In genomic region chr2:197128897-197129296, GRCh38 we compare ENCODE assay signal across 25 cellular contexts.
A peak's percentile ranks its signal among the peaks of the same experiment; 100 is the strongest.
DNase-seq lines count a peak whose midpoint lies in the region; ATAC-seq and TF ChIP-seq lines count a peak whose summit lies in the region.
"Had no signal": no experiment of that assay in that cellular context is flagged by ENCODE, and none has a peak within 500 bp of the region (broad histone marks: within the 10 kb centered on the region; RNA-seq: fewer than 3 reads in every experiment).

No MANE protein-coding gene starts in this region.

- H3K4me1 Mint-ChIP-seq in activated CD4-positive, alpha-beta memory T cell treated with anti-CD3 and anti-CD28 coated beads for 36 hours (ENCODE audit: low read depth), result peaks cover 66% of the 10 kb centered on the region
- H3K4me1 Mint-ChIP-seq in activated CD4-positive, alpha-beta memory T cell treated with anti-CD3 and anti-CD28 coated beads, Interleukin-2, amount 10 ng/mL, durations not matched to agents 7 days and 5 days, result peaks cover 58% of the 10 kb centered on the region
- peaks cover 70 to 77% (median 76%) of the 10 kb centered on the region in 3 donors for H3K4me1 Mint-ChIP-seq in T-cell

- intact Hi-C loops in activated CD4-positive, alpha-beta memory T cell treated with anti-CD3 and anti-CD28 coated beads for 36 hours (cut with micrococcal nuclease), result no loop called here

- H3K4me3 Mint-ChIP-seq in activated CD4-positive, alpha-beta memory T cell treated with anti-CD3 and anti-CD28 coated beads for 36 hours, result no peak overlapping the region
- no peak overlapping the region for H3K4me3 Mint-ChIP-seq in activated CD4-positive, alpha-beta memory T cell treated with anti-CD3 and anti-CD28 coated beads, Interleukin-2, amount 10 ng/mL, durations not matched to agents 7 days and 5 days
- peak overlapping the region in 1 of 3 donors; percentile 41 for H3K4me3 Mint-ChIP-seq in T-cell
- H3K4me3 Mint-ChIP-seq: GM23338, nephron had no signal

- no peaks in the 10 kb centered on the region for H3K9me3 ChIP-seq in smooth muscle cell (replicated peaks; ENCODE audit: low read depth)
- H3K9me3 ChIP-seq: A549, Caco-2, pancreas, suprapubic skin had no signal

- H2AFZ ChIP-seq in smooth muscle cell (ENCODE audit: low read depth), result no peak overlapping the region
- H2AFZ ChIP-seq: GM23338 had no signal

- peak overlapping the region; percentile 45 for H3K27ac ChIP-seq in smooth muscle cell (ENCODE audit: low read depth)
- H3K27ac ChIP-seq: A549, pancreas, RWPE1, SK-N-MC, suprapubic skin had no signal

- CTCF ChIA-PET in activated CD4-positive, alpha-beta memory T cell treated with anti-CD3 and anti-CD28 coated beads for 36 hours (lab: Charles Lee), result interaction anchor here (1.0 kb wide), 1 partner anchor 40 kb away, joined by 3 read pairs; no protein-coding TSS in a partner anchor
- CTCF ChIA-PET in activated CD4-positive, alpha-beta memory T cell treated with anti-CD3 and anti-CD28 coated beads, Interleukin-2, amount 10 ng/mL, durations not matched to agents 7 days and 5 days (lab: Charles Lee), result interaction anchor here (1.3 kb wide), 1 partner anchor 164 kb away, joined by 3 read pairs; no protein-coding TSS in a partner anchor
- CTCF ChIA-PET in T-cell (lab: Charles Lee), result interaction anchor here in 1 of 2 donors (1.2 kb wide), 1 partner anchor 9 kb away, joined by 3 read pairs; no protein-coding TSS in a partner anchor

- H3K4me3 ChIP-seq in choroid plexus epithelial cell (ENCODE audit: low read depth, low read length), result no peak overlapping the region
- no peak overlapping the region for H3K4me3 ChIP-seq in smooth muscle cell
- H3K4me3 ChIP-seq: A549, GM23338, K562, pancreas, SK-N-MC, suprapubic skin had no signal

- POLR2A ChIA-PET in activated CD4-positive, alpha-beta memory T cell treated with anti-CD3 and anti-CD28 coated beads for 36 hours (lab: Charles Lee), result no interaction called here
- POLR2A ChIA-PET in activated CD4-positive, alpha-beta memory T cell treated with anti-CD3 and anti-CD28 coated beads, Interleukin-2, amount 10 ng/mL, durations not matched to agents 7 days and 5 days (lab: Charles Lee), result interaction anchor here (0.9 to 2.0 kb wide), 3 partner anchors 8 to 182 kb away, joined by 4 to 6 read pairs (median 4); no protein-coding TSS in a partner anchor
- POLR2A ChIA-PET in T-cell (lab: Charles Lee), result interaction anchor here in 1 of 2 donors (0.7 kb wide), 1 partner anchor 193 kb away, joined by 4 read pairs; no protein-coding TSS in a partner anchor

- H3K9ac ChIP-seq in smooth muscle cell (ENCODE audit: low read depth), result no peak overlapping the region

- H3K4me2 ChIP-seq in smooth muscle cell, result peak overlapping the region; percentile 54
- H3K4me2 ChIP-seq: A549, GM23338 had no signal

- no peaks in the 10 kb centered on the region for H3F3A ChIP-seq in smooth muscle cell (ENCODE audit: low read depth)

- no peaks in the 10 kb centered on the region for H3K36me3 ChIP-seq in smooth muscle cell (ENCODE audit: low read depth)
- H3K36me3 ChIP-seq: suprapubic skin had no signal

- ATAC-seq in T-cell (replicated peaks in 1 of 4) (no peak), HG03442 (IDR thresholded peaks at IDR 0.05; ENCODE audit: unreplicated experiment) (no peak)
- ATAC-seq: A549, GM23338, K562, pancreas, right cardiac atrium had no signal

- H3K9me3 Mint-ChIP-seq in activated CD4-positive, alpha-beta memory T cell treated with anti-CD3 and anti-CD28 coated beads for 36 hours, result no peaks in the 10 kb centered on the region
- H3K9me3 Mint-ChIP-seq in activated CD4-positive, alpha-beta memory T cell treated with anti-CD3 and anti-CD28 coated beads, Interleukin-2, amount 10 ng/mL, durations not matched to agents 7 days and 5 days, result peaks cover 6% of the 10 kb centered on the region
- H3K9me3 Mint-ChIP-seq in T-cell, result peaks cover 0 to 9% (median 2%) of the 10 kb centered on the region in 3 donors
- H3K9me3 Mint-ChIP-seq: GM23338, nephron had no signal

- 39% methylated on average over 5 of the region's 5 CpGs for WGBS in smooth muscle cell (ENCODE audit: low lambda C conversion rate)

- peak overlapping the region; percentile 19 for H3K27ac Mint-ChIP-seq in activated CD4-positive, alpha-beta memory T cell treated with anti-CD3 and anti-CD28 coated beads for 36 hours
- no peak overlapping the region for H3K27ac Mint-ChIP-seq in activated CD4-positive, alpha-beta memory T cell treated with anti-CD3 and anti-CD28 coated beads, Interleukin-2, amount 10 ng/mL, durations not matched to agents 7 days and 5 days
- H3K27ac Mint-ChIP-seq in T-cell, result peak overlapping the region; percentile 64 to 73
- H3K27ac Mint-ChIP-seq: GM23338 had no signal

- no peak for DNase-seq in activated CD4-positive, alpha-beta memory T cell treated with anti-CD3 and anti-CD28 coated beads for 36 hours
- no peak for DNase-seq in activated CD4-positive, alpha-beta memory T cell treated with anti-CD3 and anti-CD28 coated beads, Interleukin-2, amount 10 ng/mL, durations not matched to agents 7 days and 5 days
- no peak for DNase-seq in T-cell
- peak; percentile 25 for DNase-seq in choroid plexus epithelial cell (ENCODE audit: low read depth)
- DNase-seq in smooth muscle cell (lab: John Stamatoyannopoulos, UW; ENCODE audit: unreplicated experiment), result no peak
- no peak for DNase-seq in GF-D8 (lab: John Stamatoyannopoulos, UW)
- no peak for DNase-seq in germinal center (ENCODE audit: low spot score)
- DNase-seq: activated effector memory CD4-positive, alpha-beta T cell treated with Interleukin-2 at 50 U/mL for 16 hours; Caco-2; cortex of kidney; glutamatergic neuron; mesenchymal stem cell; NCI-H1694; NCI-H2171 treated with DMSO at 0.1 percent for 48 hours; NCI-H69; pancreas; right cardiac atrium had no signal

- no peaks in the 10 kb centered on the region for H3K27me3 ChIP-seq in smooth muscle cell (ENCODE audit: low read depth)
- H3K27me3 ChIP-seq: pancreas, suprapubic skin had no signal

- H3K36me3 Mint-ChIP-seq in activated CD4-positive, alpha-beta memory T cell treated with anti-CD3 and anti-CD28 coated beads for 36 hours, result peaks cover 31% of the 10 kb centered on the region
- H3K36me3 Mint-ChIP-seq in activated CD4-positive, alpha-beta memory T cell treated with anti-CD3 and anti-CD28 coated beads, Interleukin-2, amount 10 ng/mL, durations not matched to agents 7 days and 5 days (ENCODE audit: low read depth), result peaks cover 74% of the 10 kb centered on the region
- H3K36me3 Mint-ChIP-seq in T-cell, result peaks cover 54% of the 10 kb centered on the region

- H3K79me2 ChIP-seq in smooth muscle cell (ENCODE audit: low read depth), result no peaks in the 10 kb centered on the region

- TF ChIP-seq CTCF in choroid plexus epithelial cell (conservative IDR thresholded peaks at IDR 0.05; ENCODE audit: low read depth, low read length) (no peak), smooth muscle cell (IDR thresholded peaks at IDR 0.05; ENCODE audit: borderline replicate concordance, insufficient read depth, poor library complexity, severe bottlenecking) (no peak)

- H4K20me1 ChIP-seq in smooth muscle cell (ENCODE audit: low read depth), result no peaks in the 10 kb centered on the region

- no peaks in the 10 kb centered on the region for H3K27me3 Mint-ChIP-seq in activated CD4-positive, alpha-beta memory T cell treated with anti-CD3 and anti-CD28 coated beads for 36 hours
- H3K27me3 Mint-ChIP-seq in activated CD4-positive, alpha-beta memory T cell treated with anti-CD3 and anti-CD28 coated beads, Interleukin-2, amount 10 ng/mL, durations not matched to agents 7 days and 5 days, result no peaks in the 10 kb centered on the region
- H3K27me3 Mint-ChIP-seq in T-cell, result no peaks in the 10 kb centered on the region

- no peaks in the 10 kb centered on the region for H3K4me1 ChIP-seq in smooth muscle cell (ENCODE audit: low read depth)
- H3K4me1 ChIP-seq: A549, Caco-2, pancreas, suprapubic skin had no signal
